ENCODE assay signal across 11 cellular contexts in genomic region chr11:309979-310572, GRCh38. TPM values are rescaled to one million over a fixed set of nuclear protein-coding genes. Genes with fewer than 3 reads are reported as not detected.
A peak's percentile ranks its signal among the peaks of the same experiment; 100 is the strongest.
DNase-seq lines count a peak whose midpoint lies in the region; ATAC-seq and TF ChIP-seq lines count a peak whose summit lies in the region.
"Not testable (repeated sequence)": the region's sequence is repeated elsewhere in the genome, so short reads cannot be mapped to it uniquely, and the experiment has no call there.
"Had no signal": no experiment of that assay in that cellular context is flagged by ENCODE, and none has a peak within 500 bp of the region (broad histone marks: within the 10 kb centered on the region; RNA-seq: fewer than 3 reads in every experiment).

No MANE protein-coding gene starts in this region.

- not testable (repeated sequence) for H3K9me3 ChIP-seq in CD4-positive, CD25-positive, alpha-beta regulatory T cell (ENCODE audit: control insufficient read depth in 2 of 2, low read length in 2 of 2); IMR-90 (ENCODE audit: control insufficient read depth, insufficient read depth, low read length); body of pancreas; fibroblast of lung (ENCODE audit: control insufficient read depth, insufficient read depth, low read depth, low read length); left lung; neutrophil

- not testable (repeated sequence) for H3K9me1 ChIP-seq in IMR-90 (ENCODE audit: insufficient read depth, low read length)

- not testable (repeated sequence) for H2AFZ ChIP-seq in IMR-90 (replicated peaks; ENCODE audit: low read length, poor library complexity); fibroblast of lung (ENCODE audit: low read length)

- H3K18ac ChIP-seq in IMR-90 (ENCODE audit: low read depth, low read length): peak overlapping the region; percentile 69

- H3K27me3 Mint-ChIP-seq in CD4-positive, CD25-positive, alpha-beta regulatory T cell: peaks cover 11% of the 10 kb centered on the region
- H3K27me3 Mint-ChIP-seq in activated CD4-positive, alpha-beta T cell treated with anti-CD3 and anti-CD28 coated beads, Interleukin-2, amount 10 ng/mL, durations not matched to agents 7 days and 5 days: not testable (repeated sequence)

- ATAC-seq in CD4-positive, CD25-positive, alpha-beta regulatory T cell (ENCODE audit: low read depth in 2 of 2): not testable (repeated sequence)
- ATAC-seq in IMR-90 (ENCODE audit: low read depth) (peak; percentile 0; the same call in 1 of the 2 replicates), body of pancreas (peak; percentile 51), left lung (peak; percentile 4)

- peak overlapping the region; percentile 83 for H2AK5ac ChIP-seq in IMR-90 (ENCODE audit: low read depth, low read length)

- peak overlapping the region; percentile 77; the same call in 1 of the 2 replicates for H2BK120ac ChIP-seq in IMR-90 (ENCODE audit: low read depth, low read length)

- not testable (repeated sequence) for H3K27me3 ChIP-seq in CD4-positive, CD25-positive, alpha-beta regulatory T cell (ENCODE audit: control insufficient read depth, insufficient read depth, low read length); IMR-90 (ENCODE audit: control insufficient read depth, insufficient read depth, low read length); body of pancreas; fibroblast of lung (ENCODE audit: control insufficient read depth, insufficient read depth, low read length); left lung; neutrophil

- not testable (repeated sequence) for TF ChIP-seq CTCF in IMR-90 (conservative IDR thresholded peaks at IDR 0.05; ENCODE audit: low read depth, low read length); body of pancreas (IDR thresholded peaks at IDR 0.05); fibroblast of lung (conservative IDR thresholded peaks at IDR 0.05 in 1 of 2, IDR thresholded peaks at IDR 0.05 in 1 of 2; ENCODE audit: low read depth in 1 of 2, low read length in 2 of 2); left lung (IDR thresholded peaks at IDR 0.05); neutrophil (IDR thresholded peaks at IDR 0.05)

- DNase-seq in CD4-positive, CD25-positive, alpha-beta regulatory T cell; activated CD4-positive, alpha-beta T cell treated with anti-CD3 and anti-CD28 coated beads, Interleukin-2, amount 10 ng/mL, durations not matched to agents 7 days and 5 days; body of pancreas; fibroblast of lung (ENCODE audit: low read depth in 2 of 2); substantia nigra (lab: John Stamatoyannopoulos, UW): not testable (repeated sequence)
- DNase-seq in IMR-90: peak; percentile 20
- peak in 1 of 2 donors; percentile 36 for DNase-seq in left lung

- not testable (repeated sequence) for H3K9me3 Mint-ChIP-seq in CD4-positive, CD25-positive, alpha-beta regulatory T cell; activated CD4-positive, alpha-beta T cell treated with anti-CD3 and anti-CD28 coated beads, Interleukin-2, amount 10 ng/mL, durations not matched to agents 7 days and 5 days

- peak overlapping the region; percentile 77 for H3K4me3 ChIP-seq in CD4-positive, CD25-positive, alpha-beta regulatory T cell (ENCODE audit: low read depth, low read length)
- H3K4me3 ChIP-seq in IMR-90 (ENCODE audit: insufficient read depth, low read depth, low read length): peak overlapping the region; percentile 53
- H3K4me3 ChIP-seq in body of pancreas: not testable (repeated sequence)
- peak overlapping the region; percentile 27 to 72 (median 60) for H3K4me3 ChIP-seq in fibroblast of lung (replicated peaks in 1 of 4; ENCODE audit: control extremely low read depth in 1 of 4, insufficient read depth in 1 of 4, low read depth in 3 of 4, low read length in 4 of 4)
- H3K4me3 ChIP-seq in left lung: peak overlapping the region; percentile 35 to 69
- H3K4me3 ChIP-seq in neutrophil (ENCODE audit: low read depth in 1 of 2, low read length in 1 of 2): peak overlapping the region; percentile 89 to 100

- H2BK20ac ChIP-seq in IMR-90 (ENCODE audit: low read depth, low read length): not testable (repeated sequence)

- not testable (repeated sequence) for TF ChIP-seq RAD21 in IMR-90 (IDR thresholded peaks at IDR 0.05; ENCODE audit: low read length)

- peak overlapping the region; percentile 91; the same call in 1 of the 2 replicates for H3K23ac ChIP-seq in IMR-90 (ENCODE audit: low read depth, low read length)

- peaks cover 3 to 35% of the 10 kb centered on the region in 2 experiments; a peak in 3 of 4 replicates for H3K79me1 ChIP-seq in IMR-90 (ENCODE audit: low read depth in 1 of 2, low read length in 2 of 2)

- BruUV-seq in IMR-90 (replicated peaks; lab: Mats Ljungman, UMichigan): not testable (repeated sequence)

- H3K79me2 ChIP-seq in fibroblast of lung (ENCODE audit: control insufficient read depth, insufficient read depth, low read length): peaks cover 19% of the 10 kb centered on the region

- 0% methylated on average over 1 of the region's 18 CpGs; no CpG with 5 or more reads in 1 of the 2 experiments for WGBS in IMR-90 (ENCODE audit: extremely low coverage in 2 of 2, insufficient read length in 1 of 2), 2 experiments
- whole genome bisulfite sequencing in body of pancreas, 2 donors: 12 to 18% methylated on average over 5 of the region's 18 CpGs

- H2BK5ac ChIP-seq in IMR-90 (ENCODE audit: low read depth, low read length, poor library complexity, severe bottlenecking): peak overlapping the region; percentile 60

- POLR2A ChIA-PET in IMR-90 (lab: Charles Lee; ENCODE audit: unreplicated experiment): interaction anchor here (0.6 kb wide), 1 partner anchor 46 kb away, joined by 4 read pairs; no protein-coding TSS in a partner anchor
- POLR2A ChIA-PET in activated CD4-positive, alpha-beta T cell treated with anti-CD3 and anti-CD28 coated beads, Interleukin-2, amount 10 ng/mL, durations not matched to agents 7 days and 5 days (lab: Charles Lee): interaction anchor here (0.7 to 1.0 kb wide), 2 partner anchors 30 to 45 kb away, joined by 3 to 5 read pairs; no protein-coding TSS in a partner anchor

- H3K9ac ChIP-seq in IMR-90 (ENCODE audit: low read depth, low read length) (peak overlapping the region; percentile 86), fibroblast of lung (ENCODE audit: insufficient read depth, low read length) (peak overlapping the region; percentile 50)

- peak overlapping the region; percentile 87 to 100 (median 96) for H3K27ac Mint-ChIP-seq in CD4-positive, CD25-positive, alpha-beta regulatory T cell
- H3K27ac Mint-ChIP-seq in activated CD4-positive, alpha-beta T cell treated with anti-CD3 and anti-CD28 coated beads, Interleukin-2, amount 10 ng/mL, durations not matched to agents 7 days and 5 days: peak overlapping the region; percentile 98

- H3K36me3 Mint-ChIP-seq in CD4-positive, CD25-positive, alpha-beta regulatory T cell: not testable (repeated sequence)
- H3K36me3 Mint-ChIP-seq in activated CD4-positive, alpha-beta T cell treated with anti-CD3 and anti-CD28 coated beads, Interleukin-2, amount 10 ng/mL, durations not matched to agents 7 days and 5 days (ENCODE audit: low read depth): peaks cover 34% of the 10 kb centered on the region

- intact Hi-C loops in IMR-90 (cut with micrococcal nuclease): loop anchor here (5.0 kb wide), 1 partner anchor 103 kb away; the partner anchor contains the start of genes BET1L and RIC8A
- intact Hi-C loops in body of pancreas (cut with DNase I); left lung (cut with DNase I): not testable (repeated sequence)

- H3K27ac ChIP-seq in CD4-positive, CD25-positive, alpha-beta regulatory T cell (ENCODE audit: insufficient read depth, low read length, poor library complexity, severe bottlenecking): peak overlapping the region; percentile 79
- peak overlapping the region; percentile 73 for H3K27ac ChIP-seq in IMR-90 (ENCODE audit: insufficient read depth, low read length)
- H3K27ac ChIP-seq in body of pancreas: peak overlapping the region; percentile 11 to 93 (median 69)
- H3K27ac ChIP-seq in fibroblast of lung (ENCODE audit: insufficient read depth, low read length): peak overlapping the region; percentile 33
- H3K27ac ChIP-seq in left lung: peak overlapping the region; percentile 88 to 93
- peak overlapping the region; percentile 97 for H3K27ac ChIP-seq in neutrophil
- H3K27ac ChIP-seq in substantia nigra (ENCODE audit: low read depth, low read length, poor library complexity, severe bottlenecking): peak overlapping the region; percentile 38

- in situ Hi-C loops in IMR-90 (cut with MboI; ENCODE audit: low sequenced_read_pairs): loop anchor here (10.0 kb wide), 2 partner anchors 45 to 145 kb away; partner anchors contain the start of gene PTDSS2

- not testable (repeated sequence) for TF ChIP-seq POLR2A in IMR-90 (IDR thresholded peaks at IDR 0.05; ENCODE audit: low read depth, low read length)
- peak in 2 of 3 donors; percentile 52 to 53 for TF ChIP-seq POLR2A in body of pancreas (IDR thresholded peaks at IDR 0.05)

- H3K4me1 ChIP-seq in CD4-positive, CD25-positive, alpha-beta regulatory T cell (ENCODE audit: control insufficient read depth, insufficient read depth, low read length, poor library complexity, severe bottlenecking): peaks cover 61% of the 10 kb centered on the region
- H3K4me1 ChIP-seq in IMR-90 (ENCODE audit: control insufficient read depth, insufficient read depth, low read length) (peaks cover 22% of the 10 kb centered on the region), body of pancreas (peaks cover 20% of the 10 kb centered on the region), fibroblast of lung (ENCODE audit: control insufficient read depth, extremely low read depth, insufficient read depth, low read length) (peaks cover 10% of the 10 kb centered on the region), left lung (peaks cover 9 to 72% of the 10 kb centered on the region in 2 donors), neutrophil (ENCODE audit: control insufficient read depth in 1 of 2, insufficient read depth in 1 of 2, low read depth in 1 of 2, low read length in 1 of 2) (peaks cover 53 to 70% of the 10 kb centered on the region in 2 experiments)

- dilution Hi-C loops in IMR-90 (cut with HindIII; ENCODE audit: low sequenced_read_pairs, unreplicated experiment): not testable (repeated sequence)

- H4K91ac ChIP-seq in IMR-90 (ENCODE audit: insufficient read depth, low read depth, low read length): peak overlapping the region; percentile 63; the same call in 1 of the 2 replicates

- H2AK9ac ChIP-seq in IMR-90 (replicated peaks; ENCODE audit: low read depth, low read length, poor library complexity): not testable (repeated sequence)

- H3K4me2 ChIP-seq in IMR-90 (ENCODE audit: low read depth, low read length) (peak overlapping the region; percentile 89), fibroblast of lung (ENCODE audit: extremely low read depth, insufficient read depth, low read length) (peak overlapping the region; percentile 92)

- peaks cover 9 to 67% (median 35%) of the 10 kb centered on the region in 4 donors for H3K4me1 Mint-ChIP-seq in CD4-positive, CD25-positive, alpha-beta regulatory T cell
- H3K4me1 Mint-ChIP-seq in activated CD4-positive, alpha-beta T cell treated with anti-CD3 and anti-CD28 coated beads, Interleukin-2, amount 10 ng/mL, durations not matched to agents 7 days and 5 days: peaks cover 39% of the 10 kb centered on the region

- CTCF ChIA-PET in IMR-90 (lab: Yijun Ruan, JAX): not testable (repeated sequence)
- CTCF ChIA-PET in activated CD4-positive, alpha-beta T cell treated with anti-CD3 and anti-CD28 coated beads, Interleukin-2, amount 10 ng/mL, durations not matched to agents 7 days and 5 days (lab: Charles Lee): interaction anchor here (1.1 to 1.5 kb wide), 2 partner anchors 19 to 209 kb away, joined by 3 to 5 read pairs; no protein-coding TSS in a partner anchor

- H4K8ac ChIP-seq in IMR-90 (ENCODE audit: low read depth in 2 of 2, low read length in 2 of 2): peak overlapping the region in 1 of 2 experiments; percentile 48; a peak in 1 of 4 replicates

- peak overlapping the region; percentile 54 for H3K56ac ChIP-seq in IMR-90 (ENCODE audit: extremely low read depth, insufficient read depth, low read length)

- not testable (repeated sequence) for H2BK15ac ChIP-seq in IMR-90 (ENCODE audit: low read depth, low read length)

- H3K4me3 Mint-ChIP-seq in CD4-positive, CD25-positive, alpha-beta regulatory T cell: peak overlapping the region; percentile 90 to 99 (median 94)
- peak overlapping the region; percentile 90 for H3K4me3 Mint-ChIP-seq in activated CD4-positive, alpha-beta T cell treated with anti-CD3 and anti-CD28 coated beads, Interleukin-2, amount 10 ng/mL, durations not matched to agents 7 days and 5 days

- H3K36me3 ChIP-seq in CD4-positive, CD25-positive, alpha-beta regulatory T cell (ENCODE audit: control insufficient read depth, insufficient read depth, low read length); IMR-90 (ENCODE audit: control insufficient read depth, insufficient read depth, low read length); body of pancreas (replicated peaks in 1 of 2; ENCODE audit: insufficient read depth in 1 of 2, low read depth in 2 of 2); fibroblast of lung (ENCODE audit: control insufficient read depth, insufficient read depth, low read length); left lung: not testable (repeated sequence)
- H3K36me3 ChIP-seq in neutrophil: peaks cover 15% of the 10 kb centered on the region

- H3K4ac ChIP-seq in IMR-90 (ENCODE audit: low read depth, low read length): peak overlapping the region; percentile 90

- H3K14ac ChIP-seq in IMR-90 (replicated peaks; ENCODE audit: low read depth, low read length): peak overlapping the region; percentile 92; the same call in 1 of the 2 replicates

- peak overlapping the region; percentile 58; the same call in 1 of the 2 replicates for H4K5ac ChIP-seq in IMR-90 (ENCODE audit: low read depth, low read length)

- not testable (repeated sequence) for H4K20me1 ChIP-seq in IMR-90 (ENCODE audit: insufficient read depth, low read length); fibroblast of lung (ENCODE audit: control insufficient read depth, extremely low read depth, insufficient read depth, low read length)

RNA-seq across cellular contexts. Expression of gene IFITM2, which starts 2.5 kb away (rescaled TPM):
- total RNA-seq in CD4-positive, CD25-positive, alpha-beta regulatory T cell: 376 TPM
- polyA plus RNA-seq in CD4-positive, CD25-positive, alpha-beta regulatory T cell: 1,000 to 10,000 TPM; 1,701 to 2,097 (median 1,858) TPM
- total RNA-seq in IMR-90 (2012; rRNA removed) (26.4 and 31.2 TPM in 2 replicates), body of pancreas (10 to 100 TPM; 31.0 to 90.3 TPM), fibroblast of lung (51.2 and 96.8 TPM in 2 replicates), left lung (100 to 1,000 TPM; 398 to 886 TPM)
- polyA plus RNA-seq in IMR-90 (2012; rRNA removed) (564 and 600 TPM in 2 replicates), fibroblast of lung (434 and 714 TPM in 2 replicates)
- polyA plus RNA-seq in IMR-90 (2012; cell fraction: cytosol; rRNA removed): 588 and 1,067 TPM in 2 replicates
- polyA plus RNA-seq in IMR-90 (2012; cell fraction: nucleus; rRNA removed; ENCODE audit: low replicate concordance): 95.2 and 139 TPM in 2 replicates
- total RNA-seq in activated CD4-positive, alpha-beta T cell treated with anti-CD3 and anti-CD28 coated beads, Interleukin-2, amount 10 ng/mL, durations not matched to agents 7 days and 5 days: 1,000 to 10,000 TPM; 1,561 to 1,733 TPM
- 815 and 1,567 TPM in 2 replicates for polyA plus RNA-seq in fibroblast of lung (2012)
- polyA minus RNA-seq in fibroblast of lung (ENCODE audit: low replicate concordance): 887 and 1,750 TPM in 2 replicates

RNA-seq across cellular contexts. Expression of gene IFITM1, which starts 3.8 kb away (rescaled TPM):
- 320 TPM for total RNA-seq in CD4-positive, CD25-positive, alpha-beta regulatory T cell
- 1,000 to 10,000 TPM; 1,249 to 1,544 (median 1,415) TPM for polyA plus RNA-seq in CD4-positive, CD25-positive, alpha-beta regulatory T cell
- 14.4 and 24.2 TPM in 2 replicates for total RNA-seq in IMR-90 (2012; rRNA removed)
- polyA plus RNA-seq in IMR-90 (2012; rRNA removed): 67.5 and 68.9 TPM in 2 replicates
- polyA plus RNA-seq in IMR-90 (2012; cell fraction: cytosol; rRNA removed): 54.7 and 163 TPM in 2 replicates
- 25.1 and 28.0 TPM in 2 replicates for polyA plus RNA-seq in IMR-90 (2012; cell fraction: nucleus; rRNA removed; ENCODE audit: low replicate concordance)
- 1,000 to 10,000 TPM; 1,306 to 1,465 TPM for total RNA-seq in activated CD4-positive, alpha-beta T cell treated with anti-CD3 and anti-CD28 coated beads, Interleukin-2, amount 10 ng/mL, durations not matched to agents 7 days and 5 days
- total RNA-seq in body of pancreas: 10 to 100 TPM; 31.0 to 39.7 TPM
- 21.1 and 41.6 TPM in 2 replicates for total RNA-seq in fibroblast of lung
- polyA plus RNA-seq in fibroblast of lung: 54.9 and 93.0 TPM in 2 replicates
- 57.9 and 94.3 TPM in 2 replicates for polyA plus RNA-seq in fibroblast of lung (2012)
- polyA minus RNA-seq in fibroblast of lung (ENCODE audit: low replicate concordance): 219 and 381 TPM in 2 replicates
- total RNA-seq in left lung: 100 to 1,000 TPM in 1 of 2 donors, 10 to 100 TPM in 1; 98.7 to 149 TPM

RNA-seq across cellular contexts. Expression of gene IFITM3, which starts 10.6 kb away (rescaled TPM):
- total RNA-seq in CD4-positive, CD25-positive, alpha-beta regulatory T cell: 6.7 TPM
- polyA plus RNA-seq in CD4-positive, CD25-positive, alpha-beta regulatory T cell: 10 to 100 TPM in 2 of 4 donors, 1 to 10 TPM in 2; 3.5 to 94.8 (median 42.6) TPM
- total RNA-seq in IMR-90 (2012; rRNA removed) (40.9 and 52.5 TPM in 2 replicates), body of pancreas (10 to 100 TPM; 51.4 to 59.7 TPM), fibroblast of lung (74.1 and 76.0 TPM in 2 replicates), left lung (1,000 to 10,000 TPM in 1 of 2 donors, 100 to 1,000 TPM in 1; 724 to 1,115 TPM)
- polyA plus RNA-seq in IMR-90 (2012; rRNA removed) (906 and 1,008 TPM in 2 replicates), fibroblast of lung (482 and 876 TPM in 2 replicates)
- 803 and 1,768 TPM in 2 replicates for polyA plus RNA-seq in IMR-90 (2012; cell fraction: cytosol; rRNA removed)
- polyA plus RNA-seq in IMR-90 (2012; cell fraction: nucleus; rRNA removed; ENCODE audit: low replicate concordance): 153 and 347 TPM in 2 replicates
- total RNA-seq in activated CD4-positive, alpha-beta T cell treated with anti-CD3 and anti-CD28 coated beads, Interleukin-2, amount 10 ng/mL, durations not matched to agents 7 days and 5 days: 100 to 1,000 TPM; 213 to 271 TPM
- polyA plus RNA-seq in fibroblast of lung (2012): 1,434 and 2,771 TPM in 2 replicates
- 1,383 and 3,346 TPM in 2 replicates for polyA minus RNA-seq in fibroblast of lung (ENCODE audit: low replicate concordance)

RNA-seq across cellular contexts. Expression of gene IFITM5, which starts 10.8 kb away (rescaled TPM):
- not detected for total RNA-seq in CD4-positive, CD25-positive, alpha-beta regulatory T cell
- not detected for polyA plus RNA-seq in CD4-positive, CD25-positive, alpha-beta regulatory T cell
- not detected in 2 replicates for total RNA-seq in IMR-90 (2012; rRNA removed)
- not detected in 2 replicates for polyA plus RNA-seq in IMR-90 (2012; rRNA removed)
- not detected in 2 replicates for polyA plus RNA-seq in IMR-90 (2012; cell fraction: cytosol; rRNA removed)
- polyA plus RNA-seq in IMR-90 (2012; cell fraction: nucleus; rRNA removed; ENCODE audit: low replicate concordance): not detected in 2 replicates
- not detected for total RNA-seq in activated CD4-positive, alpha-beta T cell treated with anti-CD3 and anti-CD28 coated beads, Interleukin-2, amount 10 ng/mL, durations not matched to agents 7 days and 5 days
- not detected for total RNA-seq in body of pancreas
- 0.50 TPM in 1 of 2 replicates, not detected in the other for total RNA-seq in fibroblast of lung
- not detected in 2 replicates for polyA plus RNA-seq in fibroblast of lung
- not detected in 2 replicates for polyA plus RNA-seq in fibroblast of lung (2012)
- not detected in 2 replicates for polyA minus RNA-seq in fibroblast of lung (ENCODE audit: low replicate concordance)
- not detected for total RNA-seq in left lung
- total RNA-seq: activated CD8-positive, alpha-beta memory T cell treated with anti-CD3 and anti-CD28 coated beads for 36 hours; myocyte; temporal lobe had no signal

RNA-seq across cellular contexts. Expression of gene PGGHG, which starts 21.1 kb away (rescaled TPM):
- total RNA-seq in CD4-positive, CD25-positive, alpha-beta regulatory T cell: 188 TPM
- polyA plus RNA-seq in CD4-positive, CD25-positive, alpha-beta regulatory T cell: 1 to 10 TPM; 1.5 to 2.9 (median 2.5) TPM
- total RNA-seq in IMR-90 (2012; rRNA removed) (1.4 and 1.8 TPM in 2 replicates), body of pancreas (100 to 1,000 TPM; 248 to 484 TPM), fibroblast of lung (8.4 and 8.5 TPM in 2 replicates), left lung (10 to 100 TPM; 47.7 to 75.3 TPM)
- polyA plus RNA-seq in IMR-90 (2012; rRNA removed) (16.2 and 17.0 TPM in 2 replicates), fibroblast of lung (3.1 and 4.6 TPM in 2 replicates)
- polyA plus RNA-seq in IMR-90 (2012; cell fraction: cytosol; rRNA removed): 2.1 and 3.3 TPM in 2 replicates
- 170 and 305 TPM in 2 replicates for polyA plus RNA-seq in IMR-90 (2012; cell fraction: nucleus; rRNA removed; ENCODE audit: low replicate concordance)
- total RNA-seq in activated CD4-positive, alpha-beta T cell treated with anti-CD3 and anti-CD28 coated beads, Interleukin-2, amount 10 ng/mL, durations not matched to agents 7 days and 5 days: 100 to 1,000 TPM; 325 to 377 TPM
- 4.2 and 6.8 TPM in 2 replicates for polyA plus RNA-seq in fibroblast of lung (2012)
- 2.1 and 5.6 TPM in 2 replicates for polyA minus RNA-seq in fibroblast of lung (ENCODE audit: low replicate concordance)

Comparison
In these comparisons a context has a peak if more than half of its experiments do, and no peak if none do; other contexts are left out.
1. H3K27ac ChIP-seq: peak in every context shown above with its lines; median percentile 97 in neutrophil; 90 in left lung; 79 in CD4-positive, CD25-positive, alpha-beta regulatory T cell; 73 in IMR-90; 69 in body of pancreas; 38 in substantia nigra; 33 in fibroblast of lung.